ENCODE assay signal across 28 cellular contexts in genomic region chr21:31475223-31475622, GRCh38.
"Had no signal": no experiment of that assay in that cellular context is flagged by ENCODE, and none has a peak within 500 bp of the region (broad histone marks: within the 10 kb centered on the region; RNA-seq: fewer than 3 reads in every experiment).

No MANE protein-coding gene starts in this region.

- H3K9me3 ChIP-seq: esophagus muscularis mucosa, gastroesophageal sphincter, heart left ventricle, mucosa of descending colon, prostate gland, right atrium auricular region, thoracic aorta, tibial nerve, upper lobe of left lung had no signal

- H3K79me2 ChIP-seq: hepatocyte had no signal

- H3K27me3 ChIP-seq: esophagus muscularis mucosa, foreskin keratinocyte, gastroesophageal sphincter, heart left ventricle, hepatocyte, neural progenitor cell, right atrium auricular region, stomach, tibial nerve, upper lobe of left lung had no signal

- H3K36me3 Mint-ChIP-seq: memory B cell; naive B cell; natural killer cell treated with Interleukin-12 subunit alpha and Interleukin-12 subunit beta and Interleukin-15 and Interleukin-18, amount 100 ng/mL, for 72 hours had no signal

- H3K4me1 Mint-ChIP-seq: memory B cell; mesothelial cell of epicardium; naive B cell; stimulated activated effector memory CD8-positive, alpha-beta T cell treated with anti-CD3 and anti-CD28 coated beads, Interleukin-12 subunit alpha, Interleukin-12 subunit beta, amount 100 ng/mL, for 72 hours had no signal

- H3K9ac ChIP-seq: neural progenitor cell had no signal

- H2AFZ ChIP-seq: hepatocyte, neural progenitor cell had no signal

- H3K27ac Mint-ChIP-seq: endodermal cell; memory B cell; mesothelial cell of epicardium; natural killer cell treated with Interleukin-12 subunit alpha and Interleukin-12 subunit beta and Interleukin-15 and Interleukin-18, amount 100 ng/mL, for 72 hours; neural progenitor cell; stimulated activated effector memory CD8-positive, alpha-beta T cell treated with anti-CD3 and anti-CD28 coated beads, Interleukin-12 subunit alpha, Interleukin-12 subunit beta, amount 100 ng/mL, for 72 hours had no signal

- H3K27me3 Mint-ChIP-seq: memory B cell; naive B cell; natural killer cell treated with Interleukin-12 subunit alpha and Interleukin-12 subunit beta and Interleukin-15 and Interleukin-18, amount 100 ng/mL, for 72 hours had no signal

- H3K27ac ChIP-seq: esophagus muscularis mucosa, foreskin keratinocyte, gastroesophageal sphincter, heart left ventricle, hepatocyte, neural progenitor cell, prostate gland, right atrium auricular region, stomach, thoracic aorta, tibial nerve, upper lobe of left lung had no signal

- H3K4me3 Mint-ChIP-seq: endodermal cell; memory B cell; mesothelial cell of epicardium; naive B cell; natural killer cell treated with Interleukin-12 subunit alpha and Interleukin-12 subunit beta and Interleukin-15 and Interleukin-18, amount 100 ng/mL, for 72 hours; neural progenitor cell; stimulated activated effector memory CD8-positive, alpha-beta T cell treated with anti-CD3 and anti-CD28 coated beads, Interleukin-12 subunit alpha, Interleukin-12 subunit beta, amount 100 ng/mL, for 72 hours had no signal

- H3K4me1 ChIP-seq: esophagus muscularis mucosa, foreskin keratinocyte, gastroesophageal sphincter, heart left ventricle, prostate gland, right atrium auricular region, stomach, tibial nerve, upper lobe of left lung had no signal

- DNase-seq: cortex of kidney; effector CD8-positive, alpha-beta T cell; endodermal cell; foreskin keratinocyte; heart left ventricle; kidney; mucosa of descending colon; naive B cell; stimulated activated CD4-positive, alpha-beta T cell treated with anti-CD3 and anti-CD28 coated beads, Interleukin-12 subunit alpha, Interleukin-12 subunit beta, amount 100 ng/mL, for 4 hours; stimulated activated CD4-positive, alpha-beta T cell treated with anti-CD3 and anti-CD28 coated beads, Interleukin-1b, Interleukin-23, amount 100 ng/mL, for 48 hours; stimulated activated CD4-positive, alpha-beta T cell treated with anti-CD3 and anti-CD28 coated beads, Interleukin-4, amount 100 ng/mL, for 1 hour; stimulated activated naive CD4-positive, alpha-beta T cell treated with Interleukin-2 at 50 U/mL for 16 hours; stomach; upper lobe of left lung had no signal

- H3K4me3 ChIP-seq: esophagus muscularis mucosa, gastroesophageal sphincter, heart left ventricle, hepatocyte, lung, mucosa of descending colon, neural progenitor cell, prostate gland, right atrium auricular region, smooth muscle cell, stomach, thoracic aorta, tibial nerve, upper lobe of left lung had no signal

- H3K9me3 Mint-ChIP-seq: natural killer cell treated with Interleukin-12 subunit alpha and Interleukin-12 subunit beta and Interleukin-15 and Interleukin-18, amount 100 ng/mL, for 72 hours; stimulated activated effector memory CD8-positive, alpha-beta T cell treated with anti-CD3 and anti-CD28 coated beads, Interleukin-12 subunit alpha, Interleukin-12 subunit beta, amount 100 ng/mL, for 72 hours had no signal

- H3K36me3 ChIP-seq: esophagus muscularis mucosa, gastroesophageal sphincter, heart left ventricle, neural progenitor cell, prostate gland, right atrium auricular region, stomach, thoracic aorta, tibial nerve, upper lobe of left lung had no signal

- H3K4me2 ChIP-seq: hepatocyte, neural progenitor cell, smooth muscle cell had no signal
